In the genomic region with DNA sequence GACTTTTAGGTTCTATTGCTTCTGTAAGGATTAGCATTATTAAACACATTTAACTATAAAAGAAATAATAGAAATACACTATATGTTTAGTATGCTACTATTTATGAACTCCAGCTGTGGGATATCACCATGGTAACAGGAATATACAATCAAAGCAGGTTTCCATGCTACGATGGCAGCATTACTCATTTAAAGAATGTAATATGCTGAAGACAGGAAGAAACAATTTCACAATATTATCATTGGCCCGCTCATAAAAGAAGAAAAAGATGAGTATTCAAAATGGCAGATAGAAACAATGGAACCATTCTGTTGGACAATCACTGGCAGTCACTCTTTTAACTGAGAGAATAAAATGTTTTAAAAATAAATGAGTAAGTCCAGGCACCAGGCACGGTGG, we compare ENCODE assay signal across 16 cellular contexts.
DNase-seq lines count a peak whose midpoint lies in the region; ATAC-seq and TF ChIP-seq lines count a peak whose summit lies in the region.
"Had no signal": no experiment of that assay in that cellular context is flagged by ENCODE, and none has a peak within 500 bp of the region (broad histone marks: within the 10 kb centered on the region; RNA-seq: fewer than 3 reads in every experiment).

No MANE protein-coding gene starts in this region.

- H3K36me3 Mint-ChIP-seq in HFFc6 (ENCODE audit: low read depth): peaks cover 33% of the 10 kb centered on the region

- no peaks in the 10 kb centered on the region for H3K27me3 Mint-ChIP-seq in HFFc6 (ENCODE audit: insufficient read depth)
- H3K27me3 Mint-ChIP-seq: CD4-positive, alpha-beta T cell; stimulated activated naive B cell treated with anti-CD40 and anti-IgM and Interleukin-4, amounts not matched to agents 10 μg/mL and 1 μg/mL and 100 μg/mL, for 72 hours had no signal

- H3K4me1 Mint-ChIP-seq in HFFc6 (ENCODE audit: low read depth): peaks cover 9% of the 10 kb centered on the region
- H3K4me1 Mint-ChIP-seq: stimulated activated naive B cell treated with anti-CD40 and anti-IgM and Interleukin-4, amounts not matched to agents 10 μg/mL and 1 μg/mL and 100 μg/mL, for 72 hours had no signal

- intact Hi-C loops in lower leg skin (cut with DNase I; ENCODE audit: low total_unique reads): no loop called here

- DNase-seq in AG08396 (ENCODE audit: low spot score) (peak; percentile 7), HFFc6 (peak; percentile 79), brain pericyte (ENCODE audit: low read depth, low spot score) (peak; percentile 38), kidney tubule cell (ENCODE audit: low spot score) (peak; percentile 11), mesenteric fat pad (ENCODE audit: low spot score) (no peak), lower leg skin (ENCODE audit: low spot score in 2 of 2) (no peak)
- DNase-seq: body of pancreas; CD4-positive, alpha-beta T cell; NCI-H1436; nucleus accumbens; stimulated activated CD4-positive, alpha-beta T cell treated with anti-CD3 and anti-CD28 coated beads, Interleukin-1b, Interleukin-23, amount 100 ng/mL, for 48 hours; stimulated activated naive B cell treated with anti-CD40 and anti-IgM and Interleukin-4, amounts not matched to agents 10 μg/mL and 1 μg/mL and 100 μg/mL, for 72 hours had no signal

- TF ChIP-seq POLR2A in lower leg skin (IDR thresholded peaks at IDR 0.05): no peak

- peak overlapping the region; percentile 78 for H3K27ac Mint-ChIP-seq in HFFc6
- H3K27ac Mint-ChIP-seq: CD4-positive, alpha-beta T cell; stimulated activated naive B cell treated with anti-CD40 and anti-IgM and Interleukin-4, amounts not matched to agents 10 μg/mL and 1 μg/mL and 100 μg/mL, for 72 hours had no signal

- no peaks in the 10 kb centered on the region for H3K9me3 Mint-ChIP-seq in HFFc6
- H3K9me3 Mint-ChIP-seq: CD4-positive, alpha-beta T cell had no signal

- H3K4me3 ChIP-seq in lower leg skin (ENCODE audit: low read depth, poor library complexity, severe bottlenecking): no peak overlapping the region
- H3K4me3 ChIP-seq: body of pancreas, esophagus muscularis mucosa had no signal

- no peak for ATAC-seq in HG03469 (IDR thresholded peaks at IDR 0.05; ENCODE audit: unreplicated experiment)
- no peak for ATAC-seq in HG02798 (IDR thresholded peaks at IDR 0.05; ENCODE audit: poor library complexity, unreplicated experiment)
- ATAC-seq: body of pancreas; stimulated activated naive B cell treated with anti-CD40 and anti-IgM and Interleukin-4, amounts not matched to agents 10 μg/mL and 1 μg/mL and 100 μg/mL, for 72 hours; WTC11 had no signal

- WGBS in lower leg skin, 2 donors: 62 to 73% methylated on average over 3 of the region's 3 CpGs

- TF ChIP-seq CTCF in HFFc6 (IDR thresholded peaks at IDR 0.05) (no peak), lower leg skin (IDR thresholded peaks at IDR 0.05) (no peak)

- no peak overlapping the region for H3K4me3 Mint-ChIP-seq in HFFc6
- H3K4me3 Mint-ChIP-seq: CD4-positive, alpha-beta T cell; stimulated activated naive B cell treated with anti-CD40 and anti-IgM and Interleukin-4, amounts not matched to agents 10 μg/mL and 1 μg/mL and 100 μg/mL, for 72 hours; WTC11 had no signal

Comparison
In these comparisons a context has a peak if more than half of its experiments do, and no peak if none do; other contexts are left out.
1. DNase-seq: peak in AG08396 (single experiment), HFFc6 (single experiment), brain pericyte (single experiment) and kidney tubule cell (single experiment); none in mesenteric fat pad (single experiment) and lower leg skin (0 of 2).